Comparison of ENCODE assay signal across 22 cellular contexts in genomic region chr2:237199082-237199481, GRCh38.
A peak's percentile ranks its signal among the peaks of the same experiment; 100 is the strongest.
DNase-seq lines count a peak whose midpoint lies in the region; ATAC-seq and TF ChIP-seq lines count a peak whose summit lies in the region.
"Had no signal": no experiment of that assay in that cellular context is flagged by ENCODE, and none has a peak within 500 bp of the region (broad histone marks: within the 10 kb centered on the region; RNA-seq: fewer than 3 reads in every experiment).

No MANE protein-coding gene starts in this region.

- H2AFZ ChIP-seq in GM23248 (no peak overlapping the region), trophoblast cell (ENCODE audit: insufficient read depth, low read length, poor library complexity) (no peak overlapping the region)

- no peak overlapping the region for H3K4me3 ChIP-seq in GM23248
- no peak overlapping the region for H3K4me3 ChIP-seq in fibroblast of the aortic adventitia (ENCODE audit: low read depth, low read length)
- H3K4me3 ChIP-seq in trophoblast cell (ENCODE audit: low read depth, low read length), result no peak overlapping the region
- H3K4me3 ChIP-seq: mucosa of descending colon, upper lobe of left lung had no signal

- TF ChIP-seq CTCF in fibroblast of the aortic adventitia (IDR thresholded peaks at IDR 0.05; ENCODE audit: insufficient read depth, low read length), result no peak

- no peaks in the 10 kb centered on the region for H3K9me2 ChIP-seq in GM23248 (ENCODE audit: insufficient read depth)

- WGBS in GM23248 (ENCODE audit: low coverage in 1 of 2, low lambda C conversion rate in 2 of 2, missing lambda C conversion rate in 2 of 2), 2 experiments, result 0 to 3% methylated on average over 1 of the region's 1 CpG
- no CpG with 5 or more reads among the region's 1 CpG for WGBS in trophoblast cell (ENCODE audit: extremely low coverage, insufficient coverage, insufficient read length)

- ATAC-seq in SK-N-SH treated with all-trans-retinoic acid at 6 μM for 48 hours (peak; percentile 9; the same call in 2 of the 3 replicates), HG03342 (IDR thresholded peaks at IDR 0.05; ENCODE audit: unreplicated experiment) (no peak), GM21529 (IDR thresholded peaks at IDR 0.05; ENCODE audit: unreplicated experiment) (no peak)
- ATAC-seq: activated CD4-positive, CD25-positive, alpha-beta regulatory T cell treated with anti-CD3 and anti-CD28 coated beads, Interleukin-2, amount 50 U/mL, for 24 hours; foreskin keratinocyte; mucosa of descending colon; right cardiac atrium had no signal

- H3F3A ChIP-seq in GM23248 (ENCODE audit: insufficient read depth), result peaks cover 75% of the 10 kb centered on the region

- H3K9me3 ChIP-seq in GM23248 (ENCODE audit: low read depth) (no peaks in the 10 kb centered on the region), trophoblast cell (ENCODE audit: insufficient read depth, low read depth, low read length) (peaks cover 4% of the 10 kb centered on the region)
- H3K9me3 ChIP-seq: mucosa of descending colon, upper lobe of left lung had no signal

- in situ Hi-C loops in GM23248 (cut with MboI), result no loop called here

- peaks cover 54% of the 10 kb centered on the region for H3K4me1 ChIP-seq in GM23248 (ENCODE audit: insufficient read depth)
- H3K4me1 ChIP-seq in trophoblast cell (ENCODE audit: control insufficient read depth in 1 of 2, insufficient read depth in 2 of 2, low read length in 2 of 2), result peaks cover 42 to 59% of the 10 kb centered on the region in 2 experiments
- H3K4me1 ChIP-seq: foreskin keratinocyte, upper lobe of left lung had no signal

- H3K79me2 ChIP-seq in GM23248 (ENCODE audit: insufficient read depth) (no peaks in the 10 kb centered on the region), trophoblast cell (ENCODE audit: control insufficient read depth, insufficient read depth, low read length, poor library complexity) (peaks cover 16% of the 10 kb centered on the region)

- H3K9ac ChIP-seq in GM23248 (peak overlapping the region; percentile 10; the same call in 1 of the 2 replicates), trophoblast cell (ENCODE audit: low read length) (no peak overlapping the region)

- no peak overlapping the region for H4K91ac ChIP-seq in trophoblast cell (ENCODE audit: low read depth, low read length)

- no peaks in the 10 kb centered on the region for H4K20me1 ChIP-seq in GM23248 (ENCODE audit: insufficient read depth)

- H3K27ac ChIP-seq in GM23248 (peak overlapping the region; percentile 59), trophoblast cell (ENCODE audit: low read depth, low read length) (peak overlapping the region; percentile 89)
- H3K27ac ChIP-seq: foreskin keratinocyte, upper lobe of left lung had no signal

- H2AK5ac ChIP-seq in trophoblast cell (ENCODE audit: low read length), result no peak overlapping the region

- no peak overlapping the region for H3K18ac ChIP-seq in trophoblast cell (ENCODE audit: low read length)

- H2BK5ac ChIP-seq in trophoblast cell (ENCODE audit: low read depth, low read length, poor library complexity), result peak overlapping the region; percentile 52

- no peak overlapping the region for H3K4ac ChIP-seq in trophoblast cell (ENCODE audit: low read depth, low read length)

- no peak overlapping the region for H3K4me2 ChIP-seq in GM23248 (ENCODE audit: unreplicated experiment)
- H3K4me2 ChIP-seq in trophoblast cell (ENCODE audit: low read length), result no peak overlapping the region

- no peak overlapping the region for H4K8ac ChIP-seq in trophoblast cell (ENCODE audit: low read depth, low read length)

- H3K79me1 ChIP-seq in trophoblast cell (ENCODE audit: low read length), result peaks cover 72% of the 10 kb centered on the region

- peak overlapping the region; percentile 40 for H2BK120ac ChIP-seq in trophoblast cell (ENCODE audit: insufficient read depth, low read length, poor library complexity)

- no peak overlapping the region for H3K23ac ChIP-seq in trophoblast cell (ENCODE audit: low read length)

- H3K27me3 ChIP-seq in GM23248 (replicated peaks; ENCODE audit: insufficient read depth) (no peaks in the 10 kb centered on the region), trophoblast cell (ENCODE audit: insufficient read depth, low read length) (no peaks in the 10 kb centered on the region)
- H3K27me3 ChIP-seq: upper lobe of left lung had no signal

- H2BK12ac ChIP-seq in trophoblast cell (ENCODE audit: low read length), result no peak overlapping the region

- H3K36me3 ChIP-seq in GM23248 (ENCODE audit: low read depth) (no peaks in the 10 kb centered on the region), trophoblast cell (ENCODE audit: control insufficient read depth in 1 of 2, insufficient read depth in 2 of 2, low read length in 2 of 2) (no peaks in the 10 kb centered on the region)
- H3K36me3 ChIP-seq: upper lobe of left lung had no signal

- peak; percentile 56 for DNase-seq in GM23248
- peak; percentile 54 for DNase-seq in fibroblast of the aortic adventitia (ENCODE audit: low read depth)
- DNase-seq in trophoblast cell, result no peak
- DNase-seq in GM19240 (ENCODE audit: insufficient read length, low spot score), result no peak
- DNase-seq in NCI-H1092 (lab: John Stamatoyannopoulos, UW), result no peak
- DNase-seq: CD8-positive, alpha-beta memory T cell; central memory CD4-positive, alpha-beta T cell; effector CD8-positive, alpha-beta T cell; foreskin keratinocyte; Kasumi-1; mucosa of descending colon; NCI-H1105 treated with DMSO at 0.1 percent for 48 hours; NCI-H526 treated with DMSO at 0.1 percent for 48 hours; nucleus accumbens; right cardiac atrium; SIG-M5; stimulated activated naive CD4-positive, alpha-beta T cell treated with Interleukin-2 at 50 U/mL for 16 hours; upper lobe of left lung had no signal

- H3K14ac ChIP-seq in trophoblast cell (ENCODE audit: low read length), result no peak overlapping the region

- H4K12ac ChIP-seq in trophoblast cell (ENCODE audit: low read depth, low read length), result no peak overlapping the region

TF ChIP-seq in SK-N-SH treated with all-trans-retinoic acid at 6 μM for 48 hours, 23 proteins besides CTCF, POLR2A, EP300 and RAD21:
- no peak for TF ChIP-seq RARB (CRISPR knock-in tag; IDR thresholded peaks at IDR 0.05)
- TF ChIP-seq PPARA (CRISPR knock-in tag; IDR thresholded peaks at IDR 0.05; ENCODE audit: borderline replicate concordance), result no peak
- TF ChIP-seq PATZ1 (CRISPR knock-in tag; IDR thresholded peaks at IDR 0.05; ENCODE audit: borderline replicate concordance), result no peak

Comparison
In these comparisons a context has a peak if more than half of its experiments do, and no peak if none do; other contexts are left out.
1. DNase-seq: peak in GM23248 (single experiment) and fibroblast of the aortic adventitia (single experiment); none in trophoblast cell (0 of 2), GM19240 (single experiment) and NCI-H1092 (single experiment).